In genomic region chr4:122577808-122578781, GRCh38 we compare ENCODE assay signal across 8 cellular contexts. TPM values are rescaled to one million over a fixed set of nuclear protein-coding genes. Genes with fewer than 3 reads are reported as not detected.
A peak's percentile ranks its signal among the peaks of the same experiment; 100 is the strongest.
DNase-seq lines count a peak whose midpoint lies in the region; ATAC-seq and TF ChIP-seq lines count a peak whose summit lies in the region.

No MANE protein-coding gene starts in this region.

- H3K79me2 ChIP-seq in OCI-LY3 (ENCODE audit: low read length) (no peaks in the 10 kb centered on the region), fibroblast of lung (ENCODE audit: control insufficient read depth, insufficient read depth, low read length) (no peaks in the 10 kb centered on the region)

- peak overlapping the region; percentile 80 for H3K4me2 ChIP-seq in OCI-LY3 (ENCODE audit: low read length)
- no peak overlapping the region for H3K4me2 ChIP-seq in fibroblast of lung (ENCODE audit: extremely low read depth, insufficient read depth, low read length)

- H3K4me1 Mint-ChIP-seq in CD4-positive, alpha-beta memory T cell, result peaks cover 29 to 49% (median 34%) of the 10 kb centered on the region in 4 donors

- no peaks in the 10 kb centered on the region for H3K36me3 Mint-ChIP-seq in CD4-positive, alpha-beta memory T cell

- H3K9ac ChIP-seq in OCI-LY3 (ENCODE audit: low read length), result peak overlapping the region; percentile 34
- no peak overlapping the region for H3K9ac ChIP-seq in fibroblast of lung (ENCODE audit: insufficient read depth, low read length)

- H3K36me3 ChIP-seq in CD4-positive, alpha-beta memory T cell (ENCODE audit: insufficient read depth, low read length), result no peaks in the 10 kb centered on the region
- no peaks in the 10 kb centered on the region for H3K36me3 ChIP-seq in OCI-LY3 (replicated peaks; ENCODE audit: low read depth, low read length)
- H3K36me3 ChIP-seq in fibroblast of lung (ENCODE audit: control insufficient read depth, insufficient read depth, low read length), result no peaks in the 10 kb centered on the region

- DNase-seq in CD4-positive, alpha-beta memory T cell, result peak; percentile 84 to 93 (median 87)
- peak; percentile 70 for DNase-seq in activated T-cell treated with anti-CD3 and anti-CD28 coated beads for 4 hours
- peak; percentile 16 to 45 for DNase-seq in fibroblast of lung (ENCODE audit: low read depth in 2 of 2)
- DNase-seq in putamen (ENCODE audit: low spot score), result peak; percentile 43
- no peak for DNase-seq in NCI-H2029 treated with DMSO at 0.1 percent for 48 hours (lab: John Stamatoyannopoulos, UW)

- no peaks in the 10 kb centered on the region for H3K27me3 Mint-ChIP-seq in CD4-positive, alpha-beta memory T cell

- intact Hi-C loops in CD4-positive, alpha-beta memory T cell (cut with micrococcal nuclease), result loop anchor here (1.0 to 5.0 kb wide), 12 partner anchors 43 to 756 kb away; partner anchors contain the start of genes BLTP1, CCNA2, IL2 and IL21

- peak overlapping the region; percentile 69 to 85 (median 78) for H3K4me3 Mint-ChIP-seq in CD4-positive, alpha-beta memory T cell

- peak overlapping the region; percentile 97 for H2AFZ ChIP-seq in OCI-LY3 (ENCODE audit: low read depth, low read length)
- H2AFZ ChIP-seq in fibroblast of lung (ENCODE audit: low read length), result no peak overlapping the region

- CTCF ChIA-PET in CD4-positive, alpha-beta memory T cell (lab: Charles Lee; ENCODE audit: partially characterized antibody), result interaction anchor here (0.7 to 4.6 kb wide), 64 partner anchors 8 to 755 kb away, joined by 3 to 38 read pairs (median 4); partner anchors contain the start of genes BBS12, IL2 and TRPC3

- H3K27me3 ChIP-seq in CD4-positive, alpha-beta memory T cell (ENCODE audit: insufficient read depth, low read length), result no peaks in the 10 kb centered on the region
- no peaks in the 10 kb centered on the region for H3K27me3 ChIP-seq in OCI-LY3 (ENCODE audit: low read depth, low read length)
- no peaks in the 10 kb centered on the region for H3K27me3 ChIP-seq in fibroblast of lung (ENCODE audit: control insufficient read depth, insufficient read depth, low read length)

- H3K27ac ChIP-seq in CD4-positive, alpha-beta memory T cell (ENCODE audit: low read depth, low read length), result peak overlapping the region; percentile 60
- H3K27ac ChIP-seq in OCI-LY3 (ENCODE audit: low read length), result no peak overlapping the region
- H3K27ac ChIP-seq in fibroblast of lung (ENCODE audit: insufficient read depth, low read length), result no peak overlapping the region

- H4K20me1 ChIP-seq in OCI-LY3 (ENCODE audit: insufficient read depth, low read length), result no peaks in the 10 kb centered on the region
- H4K20me1 ChIP-seq in fibroblast of lung (ENCODE audit: control insufficient read depth, extremely low read depth, insufficient read depth, low read length), result no peaks in the 10 kb centered on the region

- POLR2A ChIA-PET in CD4-positive, alpha-beta memory T cell (lab: Charles Lee; ENCODE audit: partially characterized antibody), result interaction anchor here (0.8 to 3.2 kb wide), 14 partner anchors 36 to 777 kb away, joined by 3 to 39 read pairs (median 4); partner anchors contain the start of genes EXOSC9 and IL2

- H3K4me1 ChIP-seq in CD4-positive, alpha-beta memory T cell (ENCODE audit: insufficient read depth, low read length), result peaks cover 32% of the 10 kb centered on the region
- peaks cover 20% of the 10 kb centered on the region for H3K4me1 ChIP-seq in OCI-LY3 (ENCODE audit: low read length)
- H3K4me1 ChIP-seq in fibroblast of lung (ENCODE audit: control insufficient read depth, extremely low read depth, insufficient read depth, low read length), result no peaks in the 10 kb centered on the region

- peak overlapping the region; percentile 84 to 98 (median 96) for H3K27ac Mint-ChIP-seq in CD4-positive, alpha-beta memory T cell

- H3K9me3 ChIP-seq in CD4-positive, alpha-beta memory T cell (ENCODE audit: control insufficient read depth in 1 of 2, low read length in 2 of 2), result no peaks in the 10 kb centered on the region
- H3K9me3 ChIP-seq in OCI-LY3 (ENCODE audit: insufficient read depth, low read length), result no peaks in the 10 kb centered on the region
- no peaks in the 10 kb centered on the region for H3K9me3 ChIP-seq in fibroblast of lung (ENCODE audit: control insufficient read depth, insufficient read depth, low read depth, low read length)

- peaks cover 0 to 1% (median 0%) of the 10 kb centered on the region in 8 donors for H3K9me3 Mint-ChIP-seq in CD4-positive, alpha-beta memory T cell

- TF ChIP-seq CTCF in OCI-LY3 (IDR thresholded peaks at IDR 0.05; ENCODE audit: low read depth, low read length) (peak; percentile 68), fibroblast of lung (conservative IDR thresholded peaks at IDR 0.05 in 1 of 2, IDR thresholded peaks at IDR 0.05 in 1 of 2; ENCODE audit: low read depth in 1 of 2, low read length in 2 of 2) (peak; percentile 69 to 90)

- H3K4me3 ChIP-seq in CD4-positive, alpha-beta memory T cell (ENCODE audit: low read length in 2 of 2), result peak overlapping the region in 1 of 2 donors; percentile 12
- peak overlapping the region; percentile 68 for H3K4me3 ChIP-seq in OCI-LY3 (ENCODE audit: low read length)
- H3K4me3 ChIP-seq in fibroblast of lung (replicated peaks in 1 of 4; ENCODE audit: control extremely low read depth in 1 of 4, insufficient read depth in 1 of 4, low read depth in 3 of 4, low read length in 4 of 4), result no peak overlapping the region

- ATAC-seq in GM19023 (IDR thresholded peaks at IDR 0.05; ENCODE audit: unreplicated experiment), result peak; percentile 52
- peak; percentile 80 for ATAC-seq in HG03159 (IDR thresholded peaks at IDR 0.05; ENCODE audit: unreplicated experiment)

RNA-seq across cellular contexts. Expression of gene IL21, which starts 42.8 kb away (rescaled TPM):
- under 1 TPM in 1 of 2 experiments, not detected in 1; 0.28 TPM for total RNA-seq in CD4-positive, alpha-beta memory T cell
- under 1 TPM in 1 of 2 donors, not detected in 1; 0.10 TPM for polyA plus RNA-seq in CD4-positive, alpha-beta memory T cell
- not detected in 2 replicates for total RNA-seq in fibroblast of lung
- not detected in 2 replicates for polyA plus RNA-seq in fibroblast of lung
- polyA plus RNA-seq in fibroblast of lung (2012), result not detected in 2 replicates
- not detected in 2 replicates for polyA minus RNA-seq in fibroblast of lung (ENCODE audit: low replicate concordance)
